ENCODE assay signal across 1 cellular context in the genomic region with DNA sequence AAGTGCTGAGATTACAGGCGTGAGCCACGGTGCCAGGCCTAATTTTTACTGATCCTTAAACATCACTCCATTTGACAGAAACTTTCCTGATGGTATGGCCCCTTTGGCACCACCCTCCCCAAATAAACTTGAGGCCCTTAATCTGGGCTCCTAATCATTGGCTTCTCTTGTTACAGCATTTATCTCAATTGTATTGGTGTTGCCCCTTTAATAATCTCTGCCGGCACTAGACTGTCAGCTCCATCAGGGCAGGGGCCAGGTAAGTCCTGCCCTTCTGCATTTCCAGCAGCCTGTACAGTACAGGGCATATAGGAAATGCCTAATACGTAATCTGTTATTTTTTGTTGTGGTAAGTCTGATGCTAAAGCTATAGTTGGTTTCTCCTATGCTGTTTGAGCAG.
TF ChIP-seq lines count a peak whose summit lies in the region.

No MANE protein-coding gene starts in this region.

TF ChIP-seq in HCT116, 20 proteins besides CTCF, POLR2A, EP300 and RAD21:
- TF ChIP-seq, protein P1, sequence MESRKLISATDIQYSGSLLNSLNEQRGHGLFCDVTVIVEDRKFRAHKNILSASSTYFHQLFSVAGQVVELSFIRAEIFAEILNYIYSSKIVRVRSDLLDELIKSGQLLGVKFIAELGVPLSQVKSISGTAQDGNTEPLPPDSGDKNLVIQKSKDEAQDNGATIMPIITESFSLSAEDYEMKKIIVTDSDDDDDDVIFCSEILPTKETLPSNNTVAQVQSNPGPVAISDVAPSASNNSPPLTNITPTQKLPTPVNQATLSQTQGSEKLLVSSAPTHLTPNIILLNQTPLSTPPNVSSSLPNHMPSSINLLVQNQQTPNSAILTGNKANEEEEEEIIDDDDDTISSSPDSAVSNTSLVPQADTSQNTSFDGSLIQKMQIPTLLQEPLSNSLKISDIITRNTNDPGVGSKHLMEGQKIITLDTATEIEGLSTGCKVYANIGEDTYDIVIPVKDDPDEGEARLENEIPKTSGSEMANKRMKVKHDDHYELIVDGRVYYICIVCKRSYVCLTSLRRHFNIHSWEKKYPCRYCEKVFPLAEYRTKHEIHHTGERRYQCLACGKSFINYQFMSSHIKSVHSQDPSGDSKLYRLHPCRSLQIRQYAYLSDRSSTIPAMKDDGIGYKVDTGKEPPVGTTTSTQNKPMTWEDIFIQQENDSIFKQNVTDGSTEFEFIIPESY (IDR thresholded peaks at IDR 0.05; ENCODE audit: extremely low read depth, insufficient replicate concordance, low read length) = no peak
- TF ChIP-seq TCF7L2 (IDR thresholded peaks at IDR 0.05; ENCODE audit: borderline replicate concordance, extremely low read depth, insufficient read depth, insufficient read length) (no peak), EZH2phosphoT487 (IDR thresholded peaks at IDR 0.05; ENCODE audit: borderline replicate concordance) (no peak), EZH2 (IDR thresholded peaks at IDR 0.05) (no peak), EGR1 (IDR thresholded peaks at IDR 0.05; ENCODE audit: low read depth) (no peak), JUND (IDR thresholded peaks at IDR 0.05) (no peak), ELF1 (IDR thresholded peaks at IDR 0.05; ENCODE audit: borderline replicate concordance, low read depth) (no peak), ZNF274 (IDR thresholded peaks at IDR 0.05; ENCODE audit: low read depth, low read length) (no peak), ZFX (IDR thresholded peaks at IDR 0.05) (no peak), FOSL1 (IDR thresholded peaks at IDR 0.05; ENCODE audit: low read depth) (no peak), SP1 (IDR thresholded peaks at IDR 0.05; ENCODE audit: low read depth) (no peak), CBX3 (IDR thresholded peaks at IDR 0.05; ENCODE audit: low read depth) (no peak), POLR2AphosphoS5 (IDR thresholded peaks at IDR 0.05; ENCODE audit: low read depth, low read length) (no peak)
- TF ChIP-seq, protein P2, sequence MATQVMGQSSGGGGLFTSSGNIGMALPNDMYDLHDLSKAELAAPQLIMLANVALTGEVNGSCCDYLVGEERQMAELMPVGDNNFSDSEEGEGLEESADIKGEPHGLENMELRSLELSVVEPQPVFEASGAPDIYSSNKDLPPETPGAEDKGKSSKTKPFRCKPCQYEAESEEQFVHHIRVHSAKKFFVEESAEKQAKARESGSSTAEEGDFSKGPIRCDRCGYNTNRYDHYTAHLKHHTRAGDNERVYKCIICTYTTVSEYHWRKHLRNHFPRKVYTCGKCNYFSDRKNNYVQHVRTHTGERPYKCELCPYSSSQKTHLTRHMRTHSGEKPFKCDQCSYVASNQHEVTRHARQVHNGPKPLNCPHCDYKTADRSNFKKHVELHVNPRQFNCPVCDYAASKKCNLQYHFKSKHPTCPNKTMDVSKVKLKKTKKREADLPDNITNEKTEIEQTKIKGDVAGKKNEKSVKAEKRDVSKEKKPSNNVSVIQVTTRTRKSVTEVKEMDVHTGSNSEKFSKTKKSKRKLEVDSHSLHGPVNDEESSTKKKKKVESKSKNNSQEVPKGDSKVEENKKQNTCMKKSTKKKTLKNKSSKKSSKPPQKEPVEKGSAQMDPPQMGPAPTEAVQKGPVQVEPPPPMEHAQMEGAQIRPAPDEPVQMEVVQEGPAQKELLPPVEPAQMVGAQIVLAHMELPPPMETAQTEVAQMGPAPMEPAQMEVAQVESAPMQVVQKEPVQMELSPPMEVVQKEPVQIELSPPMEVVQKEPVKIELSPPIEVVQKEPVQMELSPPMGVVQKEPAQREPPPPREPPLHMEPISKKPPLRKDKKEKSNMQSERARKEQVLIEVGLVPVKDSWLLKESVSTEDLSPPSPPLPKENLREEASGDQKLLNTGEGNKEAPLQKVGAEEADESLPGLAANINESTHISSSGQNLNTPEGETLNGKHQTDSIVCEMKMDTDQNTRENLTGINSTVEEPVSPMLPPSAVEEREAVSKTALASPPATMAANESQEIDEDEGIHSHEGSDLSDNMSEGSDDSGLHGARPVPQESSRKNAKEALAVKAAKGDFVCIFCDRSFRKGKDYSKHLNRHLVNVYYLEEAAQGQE (IDR thresholded peaks at IDR 0.05; ENCODE audit: low read depth) = no peak
